Comparison of ENCODE assay signal across 8 cellular contexts in the genomic region with DNA sequence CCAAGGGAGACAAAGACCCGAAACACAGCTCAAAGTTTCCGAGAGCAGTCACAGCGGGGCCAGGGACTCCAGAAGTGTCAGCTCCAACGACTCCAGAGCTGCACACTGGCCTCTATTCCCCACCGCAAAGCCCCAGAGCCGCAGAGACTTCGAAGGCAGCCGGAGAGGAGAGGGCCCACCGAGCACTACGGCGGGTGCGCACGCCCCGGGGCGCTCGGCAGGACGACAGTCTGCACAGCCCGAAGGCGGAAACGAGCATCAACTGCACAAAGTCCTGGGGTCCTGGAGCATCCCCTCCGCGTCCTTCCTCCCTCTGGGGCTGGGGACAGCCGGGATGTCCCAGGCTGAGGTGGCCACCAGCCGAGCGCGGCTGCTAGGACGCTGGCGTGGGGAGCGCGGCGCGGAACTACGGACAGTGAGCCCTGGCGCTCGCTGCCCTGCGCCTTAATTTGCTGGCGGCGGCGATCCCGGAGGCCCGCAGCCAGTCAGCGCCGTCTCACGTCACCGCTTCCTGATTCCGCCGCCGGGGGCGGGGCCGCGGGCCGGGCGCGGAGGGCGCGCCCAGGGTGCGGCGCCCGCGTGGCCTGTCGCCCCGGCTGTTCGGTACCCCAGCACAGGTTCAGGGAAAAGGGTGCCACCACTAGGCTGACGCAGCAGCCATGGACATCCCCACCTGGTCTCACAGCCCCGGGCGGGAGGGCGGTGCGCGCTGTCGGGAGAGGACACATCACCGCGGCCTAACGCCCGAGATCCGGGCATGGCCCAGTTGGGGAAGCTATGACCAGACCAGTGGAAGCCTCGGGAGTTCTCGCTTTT. TPM values are rescaled to one million over a fixed set of nuclear protein-coding genes. Genes with fewer than 3 reads are reported as not detected.
DNase-seq lines count a peak whose midpoint lies in the region; TF ChIP-seq lines count a peak whose summit lies in the region.

TSS of gene TBX20 (minus strand) at position 421 of the 816 bp plus-strand sequence. CDS start 480 bp downstream, outside the sequence.

- TF ChIP-seq CTCF in coronary artery (IDR thresholded peaks at IDR 0.05) (no peak), transverse colon (IDR thresholded peaks at IDR 0.05) (no peak)

- no peak for TF ChIP-seq POLR2A in transverse colon (IDR thresholded peaks at IDR 0.05)

- no peaks in the 10 kb centered on the region for H3K9me3 ChIP-seq in transverse colon

- intact Hi-C loops in transverse colon (cut with DNase I; ENCODE audit: low total_unique reads) = no loop called here

- DNase-seq in activated T-cell treated with anti-CD3 and anti-CD28 coated beads for 48 hours (ENCODE audit: low read depth) = peak; percentile 49
- no peak for DNase-seq in activated T-cell treated with anti-CD3 and anti-CD28 coated beads for 4 hours
- DNase-seq in NCI-H82 (lab: John Stamatoyannopoulos, UW) = peak; percentile 83
- DNase-seq in coronary artery (ENCODE audit: low spot score) = no peak
- DNase-seq in lung microvascular endothelial cell (ENCODE audit: low read depth in 2 of 2) = peak; percentile 30 to 35
- DNase-seq in transverse colon = peak; percentile 51
- DNase-seq in SKM-1 (lab: John Stamatoyannopoulos, UW; ENCODE audit: unreplicated experiment) = no peak
- DNase-seq in epidermal melanocyte (ENCODE audit: insufficient read length, low spot score) = no peak

- peaks cover 100% of the 10 kb centered on the region for H3K27me3 ChIP-seq in transverse colon

- H3K27ac ChIP-seq in coronary artery (peak within 1 kb of the TSS; percentile 65 to 83), transverse colon (no peak within 1 kb of the TSS)

- no peak for TF ChIP-seq EP300 in transverse colon (IDR thresholded peaks at IDR 0.05; ENCODE audit: low read depth)

- 4% methylated on average over 59 of the region's 77 CpGs; no CpG with 5 or more reads in 1 of the 2 donors for WGBS in transverse colon (ENCODE audit: low coverage in 1 of 2), 2 donors

- H3K4me1 ChIP-seq in transverse colon = peaks cover 6 to 24% (median 17%) of the 10 kb centered on the region in 4 donors

- no peaks in the 10 kb centered on the region for H3K36me3 ChIP-seq in transverse colon

- in situ Hi-C loops in transverse colon (cut with MboI; ENCODE audit: low pct_ligation_motif_present in 1 of 4, low pct_unique_long_range_greater_than_20kb in 1 of 4, low sequenced_read_pairs in 3 of 4) = no loop called here

- H3K4me3 ChIP-seq in coronary artery (peak within 1 kb of the TSS; percentile 91), transverse colon (peak within 1 kb of the TSS in 3 of 4 donors; percentile 23 to 44 (median 39))

RNA-seq across cellular contexts. Expression of gene TBX20, which starts in this region (rescaled TPM):
- total RNA-seq in lung microvascular endothelial cell (not detected in 2 replicates), transverse colon (not detected)

Comparison
In these comparisons a context has a peak if more than half of its experiments do, and no peak if none do; other contexts are left out.
1. DNase-seq: peak in activated T-cell treated with anti-CD3 and anti-CD28 coated beads for 48 hours (single experiment) and NCI-H82 (single experiment); none in activated T-cell treated with anti-CD3 and anti-CD28 coated beads for 4 hours (single experiment), coronary artery (single experiment), SKM-1 (single experiment) and epidermal melanocyte (single experiment).
2. Peak in DNase-seq in lung microvascular endothelial cell; RNA of the gene not detected or under 1 TPM.
3. Peak in DNase-seq and H3K4me3 ChIP-seq in transverse colon; RNA of the gene not detected or under 1 TPM.
4. H3K27ac ChIP-seq: peak in coronary artery (2 of 2); none in transverse colon (0 of 4).